8 cellular contexts compared by ENCODE assay signal in the genomic region with DNA sequence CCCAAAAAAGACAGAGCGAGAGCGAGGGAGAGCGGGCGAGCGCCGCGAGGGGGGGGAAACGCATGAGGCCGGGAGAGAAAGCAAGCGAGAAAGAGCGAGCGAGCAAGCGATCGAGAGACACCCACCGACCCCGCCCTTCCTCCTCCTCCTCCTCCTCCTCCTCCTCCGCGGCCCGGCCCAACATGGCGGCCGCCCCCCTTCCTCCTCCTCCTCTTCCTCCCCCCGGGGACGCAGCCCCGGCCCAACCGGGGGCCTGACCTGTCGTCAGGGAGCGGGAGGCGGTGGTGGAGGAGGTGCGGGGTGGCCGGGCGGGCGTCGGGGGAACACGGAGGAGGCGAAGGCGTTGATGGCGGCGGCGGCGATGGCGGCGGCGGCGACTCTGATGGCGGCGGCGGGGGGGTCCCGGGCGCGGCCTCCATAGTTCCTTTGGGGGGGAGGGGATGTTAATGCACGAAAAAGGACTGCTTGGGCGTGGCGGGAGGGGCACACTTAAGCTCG. TPM values are rescaled to one million over a fixed set of nuclear protein-coding genes. Genes with fewer than 3 reads are reported as not detected.
DNase-seq lines count a peak whose midpoint lies in the region; ATAC-seq and TF ChIP-seq lines count a peak whose summit lies in the region.

No MANE protein-coding gene starts in this region.

- peaks cover 28% of the 10 kb centered on the region for H3K36me3 Mint-ChIP-seq in endothelial cell (ENCODE audit: low read depth, unreplicated experiment)

- no peaks in the 10 kb centered on the region for H3K9me3 Mint-ChIP-seq in endothelial cell (ENCODE audit: unreplicated experiment)

- H3K27me3 Mint-ChIP-seq in endothelial cell (ENCODE audit: unreplicated experiment): peaks cover 9% of the 10 kb centered on the region

- peak; percentile 12 for ATAC-seq in HG03571 (IDR thresholded peaks at IDR 0.05; ENCODE audit: unreplicated experiment)

- H3K4me3 Mint-ChIP-seq in endothelial cell (ENCODE audit: unreplicated experiment): peak overlapping the region; percentile 89

- peak; percentile 70 to 74 for DNase-seq in NCI-H2081 (lab: John Stamatoyannopoulos, UW)
- no peak for DNase-seq in NCI-H2081 treated with DMSO at 0.1 percent for 48 hours (lab: John Stamatoyannopoulos, UW)
- DNase-seq in NOMO-1 treated with dmso at 0.1 percent for 144 hours (lab: John Stamatoyannopoulos, UW; ENCODE audit: unreplicated experiment): peak; percentile 87
- peak; percentile 90 for DNase-seq in activated CD8-positive, alpha-beta memory T cell treated with anti-CD3 and anti-CD28 coated beads, Interleukin-2, amount 50 U/mL, for 4 hours
- DNase-seq in endothelial cell (ENCODE audit: low spot score): peak; percentile 66
- peak; percentile 82 for DNase-seq in midbrain (lab: John Stamatoyannopoulos, UW)
- DNase-seq in stimulated activated CD8-positive, alpha-beta memory T cell treated with anti-CD3 and anti-CD28 coated beads, Interleukin-15, amount 100 ng/mL, for 48 hours (ENCODE audit: low read depth in 2 of 2): peak; percentile 77 to 79

- peak overlapping the region; percentile 86 for H3K27ac Mint-ChIP-seq in endothelial cell (ENCODE audit: unreplicated experiment)

- TF ChIP-seq CTCF in endothelial cell (IDR thresholded peaks at IDR 0.05; ENCODE audit: unreplicated experiment): no peak

- H3K4me1 Mint-ChIP-seq in endothelial cell (ENCODE audit: unreplicated experiment): peaks cover 44% of the 10 kb centered on the region

RNA-seq across cellular contexts. Expression of gene ZC3H4, which starts 1.4 kb away (rescaled TPM):
- total RNA-seq in endothelial cell (ENCODE audit: unreplicated experiment): 56.7 TPM

RNA-seq across cellular contexts. Expression of gene SAE1, which starts 18.4 kb away (rescaled TPM):
- 134 TPM for total RNA-seq in endothelial cell (ENCODE audit: unreplicated experiment)
